ENCODE assay signal across 5 cellular contexts in the genomic region with DNA sequence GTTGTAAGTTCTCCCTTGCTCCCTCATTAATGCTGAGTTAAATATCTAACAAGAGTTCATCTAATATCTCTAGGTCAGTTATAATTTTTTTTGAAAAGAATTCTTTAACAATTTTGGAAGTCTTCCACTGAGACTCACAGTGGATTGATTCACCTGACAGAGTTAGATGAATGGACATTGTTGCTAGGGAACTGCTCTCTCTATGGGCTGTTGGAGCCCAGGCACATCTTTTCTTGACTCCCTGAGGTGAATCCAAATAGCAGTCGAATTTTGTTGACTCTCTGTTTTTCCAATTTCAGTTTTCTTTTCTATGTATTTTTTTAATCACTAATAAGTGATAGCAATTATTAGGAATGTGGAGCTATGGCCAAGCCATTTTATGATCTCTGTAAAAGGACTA.
"Had no signal": no experiment of that assay in that cellular context is flagged by ENCODE, and none has a peak within 500 bp of the region (broad histone marks: within the 10 kb centered on the region; RNA-seq: fewer than 3 reads in every experiment).

No MANE protein-coding gene starts in this region.

- H3K4me3 Mint-ChIP-seq: H9 had no signal

- ATAC-seq: K562 had no signal

- H3K4me3 ChIP-seq: K562 had no signal

- DNase-seq: GOT3, H9, HCEC 1CT, IMR-90 had no signal
